In the genomic region with DNA sequence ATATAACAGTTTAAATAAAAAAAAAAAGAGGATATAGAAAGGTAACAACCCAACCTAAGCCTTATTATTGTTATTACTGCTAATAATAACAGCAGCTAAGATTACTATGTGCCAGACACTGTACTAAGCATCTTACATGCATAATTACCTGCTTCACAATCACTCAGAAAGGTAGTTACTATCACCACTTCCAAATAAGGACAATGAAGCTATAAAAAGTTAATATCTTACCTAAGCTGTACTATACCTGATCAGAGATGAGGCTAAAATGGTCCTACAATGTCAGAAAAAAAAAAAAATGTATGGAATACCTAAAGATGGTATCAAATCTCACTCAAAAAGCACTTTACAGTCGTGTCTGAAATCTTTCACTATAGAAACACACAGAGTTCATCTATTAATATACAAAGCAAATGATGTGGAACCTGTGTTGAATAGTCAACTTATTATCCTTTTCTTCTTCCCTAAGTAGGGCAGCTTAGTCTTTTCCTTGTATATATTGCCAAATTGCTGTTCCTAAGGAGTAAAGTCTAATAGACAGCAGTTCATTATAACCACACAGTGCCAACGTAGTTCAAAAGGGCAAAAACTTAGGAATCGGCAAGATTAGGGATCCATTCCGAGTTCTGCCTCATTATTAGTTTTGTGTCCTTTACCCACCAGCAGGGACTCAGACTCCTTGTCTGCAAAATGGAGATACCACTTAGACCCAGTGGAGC, we compare ENCODE assay signal across 2 cellular contexts.
TF ChIP-seq lines count a peak whose summit lies in the region.

No MANE protein-coding gene starts in this region.

TF ChIP-seq in liver, 16 proteins besides CTCF, POLR2A, EP300 and RAD21:
- TF ChIP-seq YY1 (IDR thresholded peaks at IDR 0.05) (no peak), NR2F2 (IDR thresholded peaks at IDR 0.05) (no peak), SP1 (IDR thresholded peaks at IDR 0.05) (no peak), RXRA (IDR thresholded peaks at IDR 0.05) (peak in 1 of 2 donors; percentile 16), HNF4A (conservative IDR thresholded peaks at IDR 0.05) (peak; percentile 43 to 80), EGR1 (IDR thresholded peaks at IDR 0.05; ENCODE audit: low read depth in 2 of 2) (no peak), GABPA (IDR thresholded peaks at IDR 0.05 in 1 of 2, conservative IDR thresholded peaks at IDR 0.05 in 1 of 2) (no peak), TAF1 (conservative IDR thresholded peaks at IDR 0.05) (no peak), FOXA1 (IDR thresholded peaks at IDR 0.05) (no peak), HNF4G (IDR thresholded peaks at IDR 0.05) (no peak), JUND (IDR thresholded peaks at IDR 0.05) (no peak), FOXA2 (IDR thresholded peaks at IDR 0.05) (no peak)
- TF ChIP-seq, protein P1, sequence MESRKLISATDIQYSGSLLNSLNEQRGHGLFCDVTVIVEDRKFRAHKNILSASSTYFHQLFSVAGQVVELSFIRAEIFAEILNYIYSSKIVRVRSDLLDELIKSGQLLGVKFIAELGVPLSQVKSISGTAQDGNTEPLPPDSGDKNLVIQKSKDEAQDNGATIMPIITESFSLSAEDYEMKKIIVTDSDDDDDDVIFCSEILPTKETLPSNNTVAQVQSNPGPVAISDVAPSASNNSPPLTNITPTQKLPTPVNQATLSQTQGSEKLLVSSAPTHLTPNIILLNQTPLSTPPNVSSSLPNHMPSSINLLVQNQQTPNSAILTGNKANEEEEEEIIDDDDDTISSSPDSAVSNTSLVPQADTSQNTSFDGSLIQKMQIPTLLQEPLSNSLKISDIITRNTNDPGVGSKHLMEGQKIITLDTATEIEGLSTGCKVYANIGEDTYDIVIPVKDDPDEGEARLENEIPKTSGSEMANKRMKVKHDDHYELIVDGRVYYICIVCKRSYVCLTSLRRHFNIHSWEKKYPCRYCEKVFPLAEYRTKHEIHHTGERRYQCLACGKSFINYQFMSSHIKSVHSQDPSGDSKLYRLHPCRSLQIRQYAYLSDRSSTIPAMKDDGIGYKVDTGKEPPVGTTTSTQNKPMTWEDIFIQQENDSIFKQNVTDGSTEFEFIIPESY (IDR thresholded peaks at IDR 0.05), result no peak
- TF ChIP-seq, protein P2, sequence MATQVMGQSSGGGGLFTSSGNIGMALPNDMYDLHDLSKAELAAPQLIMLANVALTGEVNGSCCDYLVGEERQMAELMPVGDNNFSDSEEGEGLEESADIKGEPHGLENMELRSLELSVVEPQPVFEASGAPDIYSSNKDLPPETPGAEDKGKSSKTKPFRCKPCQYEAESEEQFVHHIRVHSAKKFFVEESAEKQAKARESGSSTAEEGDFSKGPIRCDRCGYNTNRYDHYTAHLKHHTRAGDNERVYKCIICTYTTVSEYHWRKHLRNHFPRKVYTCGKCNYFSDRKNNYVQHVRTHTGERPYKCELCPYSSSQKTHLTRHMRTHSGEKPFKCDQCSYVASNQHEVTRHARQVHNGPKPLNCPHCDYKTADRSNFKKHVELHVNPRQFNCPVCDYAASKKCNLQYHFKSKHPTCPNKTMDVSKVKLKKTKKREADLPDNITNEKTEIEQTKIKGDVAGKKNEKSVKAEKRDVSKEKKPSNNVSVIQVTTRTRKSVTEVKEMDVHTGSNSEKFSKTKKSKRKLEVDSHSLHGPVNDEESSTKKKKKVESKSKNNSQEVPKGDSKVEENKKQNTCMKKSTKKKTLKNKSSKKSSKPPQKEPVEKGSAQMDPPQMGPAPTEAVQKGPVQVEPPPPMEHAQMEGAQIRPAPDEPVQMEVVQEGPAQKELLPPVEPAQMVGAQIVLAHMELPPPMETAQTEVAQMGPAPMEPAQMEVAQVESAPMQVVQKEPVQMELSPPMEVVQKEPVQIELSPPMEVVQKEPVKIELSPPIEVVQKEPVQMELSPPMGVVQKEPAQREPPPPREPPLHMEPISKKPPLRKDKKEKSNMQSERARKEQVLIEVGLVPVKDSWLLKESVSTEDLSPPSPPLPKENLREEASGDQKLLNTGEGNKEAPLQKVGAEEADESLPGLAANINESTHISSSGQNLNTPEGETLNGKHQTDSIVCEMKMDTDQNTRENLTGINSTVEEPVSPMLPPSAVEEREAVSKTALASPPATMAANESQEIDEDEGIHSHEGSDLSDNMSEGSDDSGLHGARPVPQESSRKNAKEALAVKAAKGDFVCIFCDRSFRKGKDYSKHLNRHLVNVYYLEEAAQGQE (IDR thresholded peaks at IDR 0.05), result no peak
TF ChIP-seq in liver: peak in this region for 2.

TF ChIP-seq in HepG2, 621 proteins besides CTCF, POLR2A, EP300 and RAD21:
- TF ChIP-seq ZSCAN9 (CRISPR knock-in tag; IDR thresholded peaks at IDR 0.05; ENCODE audit: borderline replicate concordance) (no peak), LCORL (IDR thresholded peaks at IDR 0.05) (no peak), LCORL (CRISPR knock-in tag; IDR thresholded peaks at IDR 0.05) (no peak), IRX3 (CRISPR knock-in tag; IDR thresholded peaks at IDR 0.05; ENCODE audit: borderline replicate concordance, low read depth) (no peak), PHF21A (CRISPR knock-in tag; IDR thresholded peaks at IDR 0.05) (no peak)
